Comparison of ENCODE assay signal across 8 cellular contexts in genomic region chr3:38496131-38496910, GRCh38. TPM values are rescaled to one million over a fixed set of nuclear protein-coding genes. Genes with fewer than 3 reads are reported as not detected.
DNase-seq lines count a peak whose midpoint lies in the region; ATAC-seq and TF ChIP-seq lines count a peak whose summit lies in the region.

Gene EXOG, plus strand, starts transcription at chr3:38496340. Its CDS starts 28 bp downstream, at chr3:38496368.

- in situ Hi-C loops in GM13976 (cut with MboI; ENCODE audit: low sequenced_read_pairs, unreplicated experiment), result loop anchor here (25.0 kb wide), 1 partner anchor 359 kb away; the partner anchor contains the start of genes ACAA1 and MYD88

- DNase-seq in GM13976 (ENCODE audit: low spot score), result peak; percentile 99
- DNase-seq in NCI-H146 treated with DMSO at 0.1 percent for 48 hours (lab: John Stamatoyannopoulos, UW; ENCODE audit: unreplicated experiment), result peak; percentile 71
- peak; percentile 92 to 95 (median 93) for DNase-seq in T-helper 1 cell
- DNase-seq in amniotic epithelial cell (ENCODE audit: low read depth), result peak; percentile 82
- DNase-seq in left cardiac atrium, result peak; percentile 95
- peak; percentile 97 for DNase-seq in progenitor cell of endocrine pancreas (ENCODE audit: low spot score, unreplicated experiment)
- DNase-seq in ureter (ENCODE audit: low spot score), result peak; percentile 96

- peak; percentile 77 for TF ChIP-seq CTCF in GM13976 (IDR thresholded peaks at IDR 0.05; ENCODE audit: borderline replicate concordance, control extremely low read depth, extremely low read depth, insufficient read depth, missing control alignments)
- TF ChIP-seq CTCF in progenitor cell of endocrine pancreas (IDR thresholded peaks at IDR 0.05; ENCODE audit: unreplicated experiment), result peak; percentile 84

- no peaks in the 10 kb centered on the region for H3K27me3 Mint-ChIP-seq in progenitor cell of endocrine pancreas

- peak within 1 kb of the TSS; percentile 87 for H3K4me3 Mint-ChIP-seq in progenitor cell of endocrine pancreas (ENCODE audit: low read depth)

- intact Hi-C loops in left cardiac atrium (cut with DNase I), result loop anchor here (10.0 kb wide), 2 partner anchors 158 to 348 kb away; no protein-coding TSS in a partner anchor

- peaks cover 4% of the 10 kb centered on the region for H3K4me1 Mint-ChIP-seq in progenitor cell of endocrine pancreas (ENCODE audit: low read depth)

- H3K9me3 Mint-ChIP-seq in progenitor cell of endocrine pancreas (ENCODE audit: low read depth), result no peaks in the 10 kb centered on the region

- peaks cover 2% of the 10 kb centered on the region for H3K36me3 Mint-ChIP-seq in progenitor cell of endocrine pancreas (ENCODE audit: insufficient read depth)

- peak within 1 kb of the TSS; percentile 91 for H3K27ac Mint-ChIP-seq in progenitor cell of endocrine pancreas

- peak; percentile 89 for ATAC-seq in HG02870 (IDR thresholded peaks at IDR 0.05; ENCODE audit: unreplicated experiment)
- peak; percentile 97 for ATAC-seq in left cardiac atrium

RNA-seq across cellular contexts. Expression of gene EXOG, which starts in this region (rescaled TPM):
- 10 to 100 TPM; 17.8 to 20.5 TPM for total RNA-seq in left cardiac atrium
- total RNA-seq in progenitor cell of endocrine pancreas, result 15.2 and 16.5 TPM in 2 replicates
- 26.1 TPM for total RNA-seq in ureter

Comparison
In these comparisons a context has a peak if more than half of its experiments do, and no peak if none do; other contexts are left out.
1. Peak in every context shown above with its lines: DNase-seq and ATAC-seq.